ENCODE assay signal across 8 cellular contexts in the genomic region with DNA sequence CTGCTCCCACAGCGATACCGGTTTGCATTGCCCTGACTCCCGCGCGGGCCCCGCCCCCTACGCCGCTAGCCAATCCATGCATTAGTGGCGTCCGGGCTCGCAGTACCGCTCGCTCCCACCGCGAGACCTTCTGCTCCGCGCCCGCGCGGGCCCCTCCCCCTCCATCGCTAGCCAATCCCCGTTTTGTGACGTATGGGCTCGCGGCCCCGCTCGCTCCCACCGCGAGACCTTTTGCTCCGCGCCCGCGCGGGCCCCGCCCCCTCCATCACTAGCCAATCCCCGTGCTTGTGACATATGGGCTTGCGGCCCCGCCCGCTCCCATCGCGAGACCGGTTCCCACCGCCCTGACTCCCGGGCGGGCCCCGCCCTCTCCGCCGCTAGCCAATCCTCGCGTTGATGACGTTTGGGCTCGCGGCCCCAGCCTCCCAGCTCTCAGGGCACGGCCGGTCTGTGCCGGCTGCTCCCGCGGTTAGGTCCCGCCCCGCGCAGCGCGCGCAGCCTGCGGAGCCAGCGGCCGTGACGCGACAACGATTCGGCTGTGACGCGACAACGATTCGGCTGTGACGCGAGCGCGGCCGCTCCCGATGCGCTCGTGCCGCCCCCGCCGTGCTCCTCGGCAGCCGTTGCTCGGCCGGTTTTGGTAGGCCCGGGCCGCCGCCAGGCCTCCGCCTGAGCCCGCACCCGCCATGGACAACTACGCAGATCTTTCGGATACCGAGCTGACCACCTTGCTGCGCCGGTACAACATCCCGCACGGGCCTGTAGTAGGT. TPM values are rescaled to one million over a fixed set of nuclear protein-coding genes. Genes with fewer than 3 reads are reported as not detected.
A peak's percentile ranks its signal among the peaks of the same experiment; 100 is the strongest.
DNase-seq lines count a peak whose midpoint lies in the region; ATAC-seq, FAIRE-seq and TF ChIP-seq lines count a peak whose summit lies in the region.

A gene (plus strand): TSS at position 497 of the 770 bp plus-strand sequence. CDS start 190 bp downstream, at position 687.

- TF ChIP-seq POLR2A in GM18951 (IDR thresholded peaks at IDR 0.05; ENCODE audit: extremely low read depth, insufficient read depth, insufficient read length): peak; percentile 68

- CTCF ChIA-PET in AG04450 (lab: Charles Lee): no interaction called here

- H3K36me3 Mint-ChIP-seq in central memory CD8-positive, alpha-beta T cell (ENCODE audit: insufficient read depth): peaks cover 25% of the 10 kb centered on the region

- H3K27ac Mint-ChIP-seq in central memory CD8-positive, alpha-beta T cell (ENCODE audit: low read depth): peak within 1 kb of the TSS; percentile 92

- peak; percentile 75 for ATAC-seq in HG03196 (IDR thresholded peaks at IDR 0.05; ENCODE audit: unreplicated experiment)
- peak; percentile 84 for ATAC-seq in central memory CD8-positive, alpha-beta T cell (replicated peaks; ENCODE audit: extremely low read depth, poor library complexity, severe bottlenecking)

- no peaks in the 10 kb centered on the region for H3K9me3 Mint-ChIP-seq in central memory CD8-positive, alpha-beta T cell

- POLR2A ChIA-PET in AG04450 (lab: Yijun Ruan, JAX): interaction anchor here (0.6 to 1.5 kb wide), 2 partner anchors 9 to 66 kb away, joined by 4 to 16 read pairs; no protein-coding TSS in a partner anchor

- DNase-seq in AG04450 (ENCODE audit: low read depth, low spot score) (peak; percentile 95), NCI-H345 treated with DMSO at 0.1 percent for 48 hours (lab: John Stamatoyannopoulos, UW; ENCODE audit: unreplicated experiment) (peak; percentile 93)
- peak; percentile 92 for DNase-seq in activated CD4-positive, CD25-positive, alpha-beta regulatory T cell treated with anti-CD3 and anti-CD28 coated beads, Interleukin-2, amount 50 U/mL, for 16 hours (ENCODE audit: low read depth, low spot score)
- peak; percentile 81 to 97 for DNase-seq in central memory CD8-positive, alpha-beta T cell (ENCODE audit: low spot score in 2 of 2)
- DNase-seq in stimulated activated CD4-positive, alpha-beta T cell treated with anti-CD3 and anti-CD28 coated beads, Interleukin-12 subunit alpha, Interleukin-12 subunit beta, amount 100 ng/mL, for 4 hours: peak; percentile 91

- H3K4me3 ChIP-seq in AG04450 (ENCODE audit: low read depth, low read length): peak within 1 kb of the TSS; percentile 63

- peak; percentile 72 for FAIRE-seq in islet of Langerhans (lab: Jason Lieb, UNC)

- H3K27me3 ChIP-seq in AG04450 (ENCODE audit: control insufficient read depth, insufficient read depth, low read length): no peaks in the 10 kb centered on the region

- no peak for TF ChIP-seq CTCF in AG04450 (IDR thresholded peaks at IDR 0.05; ENCODE audit: low read depth, low read length)

- peak within 1 kb of the TSS; percentile 86 for H3K27ac ChIP-seq in AG04450 (ENCODE audit: low read depth, low read length)

- in situ Hi-C loops in GM18951 (cut with MboI; ENCODE audit: low sequenced_read_pairs, unreplicated experiment): no loop called here

- H3K4me3 Mint-ChIP-seq in central memory CD8-positive, alpha-beta T cell: peak within 1 kb of the TSS; percentile 83

- no peaks in the 10 kb centered on the region for H3K9me3 ChIP-seq in AG04450 (ENCODE audit: control insufficient read depth, insufficient read depth, low read length)

- no peaks in the 10 kb centered on the region for H3K27me3 Mint-ChIP-seq in central memory CD8-positive, alpha-beta T cell

- H3K4me1 Mint-ChIP-seq in central memory CD8-positive, alpha-beta T cell: peaks cover 17% of the 10 kb centered on the region

RNA-seq across cellular contexts. Expression of the gene that starts here (rescaled TPM):
- 30.2 and 30.8 TPM in 2 replicates for polyA plus RNA-seq in AG04450 (2011; rRNA removed)
- polyA minus RNA-seq in AG04450 (2011; rRNA and poly(A)+ RNA removed): 32.1 and 34.1 TPM in 2 replicates

Comparison
In these comparisons a context has a peak if more than half of its experiments do, and no peak if none do; other contexts are left out.
1. Peak in every context shown above with its lines: DNase-seq, ATAC-seq, H3K4me3 ChIP-seq and H3K27ac ChIP-seq.